ENCODE assay signal across 14 cellular contexts in the genomic region with DNA sequence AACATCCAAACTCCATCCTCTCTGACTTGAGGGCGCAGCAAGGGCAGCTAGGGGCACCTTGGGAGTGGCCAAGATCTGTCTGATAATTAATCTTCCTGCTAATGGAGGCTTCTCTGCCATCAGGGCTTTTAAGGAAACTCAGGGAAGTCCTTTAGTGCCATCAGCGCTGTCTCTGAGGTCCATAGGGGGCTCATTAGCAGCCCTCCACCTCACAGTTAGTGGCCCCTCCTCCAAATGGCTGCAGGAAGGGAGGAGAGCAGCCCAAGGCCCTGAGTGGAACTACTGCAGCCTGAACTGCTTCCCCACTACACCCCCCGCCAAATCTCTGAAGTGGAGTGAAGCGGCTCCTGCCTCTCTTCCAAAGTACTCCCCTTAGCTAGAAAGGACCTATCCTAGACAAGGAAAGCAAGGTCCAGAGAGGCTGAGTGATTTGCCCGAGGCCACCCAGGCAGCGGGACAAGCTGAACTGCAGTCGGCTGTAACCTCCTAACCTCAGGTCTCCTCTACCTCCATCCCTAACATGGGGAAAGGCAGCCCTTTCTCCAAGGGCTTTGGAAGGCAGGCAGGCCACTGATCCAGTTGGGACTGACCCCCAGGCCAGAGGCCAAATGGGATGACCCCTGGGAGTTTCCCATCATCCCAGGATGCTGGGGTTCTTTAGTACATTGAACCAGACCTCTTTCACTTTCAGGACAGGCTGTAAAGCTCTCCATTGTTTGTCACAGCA.
"Had no signal": no experiment of that assay in that cellular context is flagged by ENCODE, and none has a peak within 500 bp of the region (broad histone marks: within the 10 kb centered on the region; RNA-seq: fewer than 3 reads in every experiment).

No MANE protein-coding gene starts in this region.

- DNase-seq: activated B cell treated with CpG ODN at 0.5 μM for 24 hours; activated CD4-positive, alpha-beta T cell treated with anti-CD3 and anti-CD28 coated beads for 48 hours; activated CD8-positive, alpha-beta T cell treated with anti-CD3 and anti-CD28 coated beads for 36 hours; activated effector memory CD4-positive, alpha-beta T cell treated with anti-CD3 and anti-CD28 coated beads, Interleukin-2, amount 50 U/mL, for 16 hours; activated T-cell treated with anti-CD3 and anti-CD28 coated beads, Interleukin-2, amount 50 U/mL, for 48 hours; dorsolateral prefrontal cortex; left ventricle myocardium inferior; natural killer cell; psoas muscle; sigmoid colon; stimulated activated CD4-positive, alpha-beta T cell treated with anti-CD3 and anti-CD28 coated beads, Interleukin-1b, Interleukin-23, amount 100 ng/mL, for 48 hours; stimulated activated naive CD8-positive, alpha-beta T cell treated with anti-CD3 and anti-CD28 coated beads, Interleukin-15, amount 100 ng/mL, for 72 hours had no signal

- H3K27ac ChIP-seq: dorsolateral prefrontal cortex, left ventricle myocardium inferior, psoas muscle, sigmoid colon had no signal

- H3K9me3 ChIP-seq: left ventricle myocardium inferior, psoas muscle, sigmoid colon had no signal

- H3K4me3 Mint-ChIP-seq: activated B cell treated with CpG ODN at 0.5 μM for 24 hours; activated CD8-positive, alpha-beta T cell treated with anti-CD3 and anti-CD28 coated beads for 36 hours; activated naive CD4-positive, alpha-beta T cell treated with anti-CD3 and anti-CD28 coated beads, Interleukin-2, amount 50 U/mL, for 24 hours; natural killer cell; stimulated activated naive CD8-positive, alpha-beta T cell treated with anti-CD3 and anti-CD28 coated beads, Interleukin-15, amount 100 ng/mL, for 72 hours; type B pancreatic cell had no signal

- H3K27me3 ChIP-seq: dorsolateral prefrontal cortex, sigmoid colon had no signal

- H3K36me3 Mint-ChIP-seq: natural killer cell, type B pancreatic cell had no signal

- H3K9me3 Mint-ChIP-seq: activated B cell treated with CpG ODN at 0.5 μM for 24 hours; activated CD8-positive, alpha-beta T cell treated with anti-CD3 and anti-CD28 coated beads for 36 hours; activated naive CD4-positive, alpha-beta T cell treated with anti-CD3 and anti-CD28 coated beads, Interleukin-2, amount 50 U/mL, for 24 hours; natural killer cell; stimulated activated naive CD8-positive, alpha-beta T cell treated with anti-CD3 and anti-CD28 coated beads, Interleukin-15, amount 100 ng/mL, for 72 hours; type B pancreatic cell had no signal

- H3K4me3 ChIP-seq: dorsolateral prefrontal cortex, left ventricle myocardium inferior, psoas muscle, sigmoid colon had no signal

- H3K27ac Mint-ChIP-seq: activated B cell treated with CpG ODN at 0.5 μM for 24 hours; activated CD8-positive, alpha-beta T cell treated with anti-CD3 and anti-CD28 coated beads for 36 hours; activated naive CD4-positive, alpha-beta T cell treated with anti-CD3 and anti-CD28 coated beads, Interleukin-2, amount 50 U/mL, for 24 hours; natural killer cell; type B pancreatic cell had no signal

- H3K36me3 ChIP-seq: left ventricle myocardium inferior, sigmoid colon had no signal
